10 cellular contexts compared by ENCODE assay signal in genomic region chr1:109618614-109619404, GRCh38. TPM values are rescaled to one million over a fixed set of nuclear protein-coding genes. Genes with fewer than 3 reads are reported as not detected.
DNase-seq lines count a peak whose midpoint lies in the region; ATAC-seq and TF ChIP-seq lines count a peak whose summit lies in the region.
"Had no signal": no experiment of that assay in that cellular context is flagged by ENCODE, and none has a peak within 500 bp of the region (broad histone marks: within the 10 kb centered on the region; RNA-seq: fewer than 3 reads in every experiment).

No MANE protein-coding gene starts in this region.

- H3K27me3 ChIP-seq in heart left ventricle = no peaks in the 10 kb centered on the region
- no peaks in the 10 kb centered on the region for H3K27me3 ChIP-seq in ascending aorta
- no peaks in the 10 kb centered on the region for H3K27me3 ChIP-seq in upper lobe of left lung

- no peaks in the 10 kb centered on the region for H3K36me3 ChIP-seq in heart left ventricle
- H3K36me3 ChIP-seq in ascending aorta = no peaks in the 10 kb centered on the region
- no peaks in the 10 kb centered on the region for H3K36me3 ChIP-seq in upper lobe of left lung

- H3K4me1 ChIP-seq in heart left ventricle = peaks cover 0 to 94% (median 25%) of the 10 kb centered on the region in 12 donors
- peaks cover 15 to 25% of the 10 kb centered on the region in 2 donors for H3K4me1 ChIP-seq in ascending aorta
- peaks cover 37 to 75% (median 63%) of the 10 kb centered on the region in 4 donors for H3K4me1 ChIP-seq in upper lobe of left lung

- 78 to 86% (median 84%) methylated on average over 5 of the region's 5 CpGs for WGBS in heart left ventricle, 4 donors
- WGBS in upper lobe of left lung, 2 donors = 67 to 78% methylated on average over 5 of the region's 5 CpGs

- H3K27ac Mint-ChIP-seq in memory B cell = peak overlapping the region; percentile 94

- H3K27ac ChIP-seq in heart left ventricle (peak overlapping the region in 8 of 12 donors; percentile 11 to 96 (median 84)), ascending aorta (peak overlapping the region; percentile 84 to 89), upper lobe of left lung (peak overlapping the region; percentile 86 to 93 (median 88))

- no peak for TF ChIP-seq EP300 in upper lobe of left lung (IDR thresholded peaks at IDR 0.05)

- TF ChIP-seq CTCF in heart left ventricle (IDR thresholded peaks at IDR 0.05) = no peak
- no peak for TF ChIP-seq CTCF in ascending aorta (IDR thresholded peaks at IDR 0.05)
- no peak for TF ChIP-seq CTCF in upper lobe of left lung (IDR thresholded peaks at IDR 0.05)

- DNase-seq in heart left ventricle (no peak), Right ventricle myocardium inferior (ENCODE audit: missing footprints) (no peak), ascending aorta (ENCODE audit: low spot score in 2 of 2) (no peak), memory B cell (ENCODE audit: low spot score in 2 of 2) (no peak), upper lobe of left lung (no peak), NCI-H226 (no peak)
- DNase-seq: foreskin melanocyte, NCI-H2081 treated with DMSO at 0.1 percent for 48 hours had no signal

- no peaks in the 10 kb centered on the region for H3K36me3 Mint-ChIP-seq in memory B cell

- H3K4me3 ChIP-seq in heart left ventricle (peak overlapping the region in 9 of 12 donors; percentile 61 to 86 (median 74)), ascending aorta (peak overlapping the region; percentile 50 to 85), upper lobe of left lung (peak overlapping the region in 3 of 4 donors; percentile 71 to 90 (median 76))

- no peaks in the 10 kb centered on the region for H3K27me3 Mint-ChIP-seq in memory B cell

- ATAC-seq in heart left ventricle (no peak), Right ventricle myocardium inferior (no peak), memory B cell (ENCODE audit: low read depth) (no peak), upper lobe of left lung (ENCODE audit: low FRiP score in 2 of 2) (no peak), HG02571 (IDR thresholded peaks at IDR 0.05; ENCODE audit: unreplicated experiment) (no peak), HG02981 (IDR thresholded peaks at IDR 0.05; ENCODE audit: unreplicated experiment) (no peak)

- no peaks in the 10 kb centered on the region for H3K9me3 Mint-ChIP-seq in memory B cell

- TF ChIP-seq POLR2A in heart left ventricle (IDR thresholded peaks at IDR 0.05) = no peak
- no peak for TF ChIP-seq POLR2A in upper lobe of left lung (IDR thresholded peaks at IDR 0.05)

- H3K4me3 Mint-ChIP-seq in memory B cell = peak overlapping the region; percentile 94

- intact Hi-C loops in heart left ventricle (cut with DNase I) (loop anchor here in 1 of 10 donors (10.0 kb wide), 1 partner anchor 64 kb away; no protein-coding TSS in a partner anchor), Right ventricle myocardium inferior (cut with DNase I) (loop anchor here (5.0 kb wide), 1 partner anchor 42 kb away; no protein-coding TSS in a partner anchor), ascending aorta (cut with DNase I) (no loop called here)

- no peaks in the 10 kb centered on the region for H3K9me3 ChIP-seq in heart left ventricle
- H3K9me3 ChIP-seq in ascending aorta = no peaks in the 10 kb centered on the region
- no peaks in the 10 kb centered on the region for H3K9me3 ChIP-seq in upper lobe of left lung

- peaks cover 51% of the 10 kb centered on the region for H3K4me1 Mint-ChIP-seq in memory B cell

RNA-seq across cellular contexts. Expression of gene GNAT2, which starts 0.6 kb away (rescaled TPM):
- total RNA-seq in heart left ventricle (not detected), Right ventricle myocardium inferior (not detected), ascending aorta (not detected), upper lobe of left lung (under 1 TPM in 2 of 6 donors, not detected in 4; 0.20 to 0.46 TPM)
- not detected for polyA plus RNA-seq in heart left ventricle

RNA-seq across cellular contexts. Expression of gene AMPD2, which starts 0.8 kb away (rescaled TPM):
- total RNA-seq in heart left ventricle = 10 to 100 TPM in 5 of 9 donors, 1 to 10 TPM in 4; 7.5 to 29.9 (median 10.0) TPM
- 10 to 100 TPM in 1 of 2 donors, 1 to 10 TPM in 1; 7.4 to 17.1 TPM for polyA plus RNA-seq in heart left ventricle
- 11.9 TPM for total RNA-seq in Right ventricle myocardium inferior
- 74.2 TPM for total RNA-seq in ascending aorta
- 100 to 1,000 TPM in 1 of 6 donors, 10 to 100 TPM in 5; 39.5 to 183 (median 58.9) TPM for total RNA-seq in upper lobe of left lung

RNA-seq across cellular contexts. Expression of gene GSTM4, which starts 37.1 kb away (rescaled TPM):
- total RNA-seq in heart left ventricle = 10 to 100 TPM; 29.2 to 48.4 (median 44.5) TPM
- polyA plus RNA-seq in heart left ventricle = 10 to 100 TPM; 21.7 to 42.1 TPM
- 35.1 TPM for total RNA-seq in Right ventricle myocardium inferior
- total RNA-seq in ascending aorta = 27.8 TPM
- 10 to 100 TPM; 10.7 to 28.3 (median 15.9) TPM for total RNA-seq in upper lobe of left lung

RNA-seq across cellular contexts. Expression of gene GSTM2, which starts 49.0 kb away (rescaled TPM):
- 10 to 100 TPM; 41.8 to 86.2 (median 62.3) TPM for total RNA-seq in heart left ventricle
- polyA plus RNA-seq in heart left ventricle = 100 to 1,000 TPM in 1 of 2 donors, 10 to 100 TPM in 1; 20.5 to 101 TPM
- 77.4 TPM for total RNA-seq in Right ventricle myocardium inferior
- 20.3 TPM for total RNA-seq in ascending aorta
- total RNA-seq in upper lobe of left lung = 100 to 1,000 TPM in 1 of 6 donors, 10 to 100 TPM in 5; 19.0 to 263 (median 31.6) TPM
